12 cellular contexts compared by ENCODE assay signal in genomic region chr18:3153107-3153704, GRCh38.
DNase-seq lines count a peak whose midpoint lies in the region; ATAC-seq and TF ChIP-seq lines count a peak whose summit lies in the region.
"Had no signal": no experiment of that assay in that cellular context is flagged by ENCODE, and none has a peak within 500 bp of the region (broad histone marks: within the 10 kb centered on the region; RNA-seq: fewer than 3 reads in every experiment).

No MANE protein-coding gene starts in this region.

- no peak overlapping the region for H3K27ac ChIP-seq in Karpas-422 (ENCODE audit: low read length)
- H3K27ac ChIP-seq in right atrium auricular region = peak overlapping the region in 1 of 2 donors; percentile 20

- no peak overlapping the region for H3K9ac ChIP-seq in Karpas-422 (ENCODE audit: low read length)

- no peaks in the 10 kb centered on the region for H3K9me2 ChIP-seq in Karpas-422 (replicated peaks; ENCODE audit: insufficient read depth, low read length)

- peaks cover 49% of the 10 kb centered on the region for H3K4me1 ChIP-seq in Karpas-422 (ENCODE audit: low read length)
- peaks cover 0 to 38% of the 10 kb centered on the region in 2 donors for H3K4me1 ChIP-seq in right atrium auricular region
- H3K4me1 ChIP-seq: sigmoid colon had no signal

- H3K79me2 ChIP-seq in Karpas-422 (ENCODE audit: low read length) = no peaks in the 10 kb centered on the region

- H3K4me2 ChIP-seq in Karpas-422 (ENCODE audit: low read depth, low read length, poor library complexity, severe bottlenecking) = no peak overlapping the region

- peak overlapping the region; percentile 52 for H2AFZ ChIP-seq in Karpas-422 (ENCODE audit: low read length)

- H4K20me1 ChIP-seq in Karpas-422 (ENCODE audit: insufficient read depth, low read depth, low read length) = no peaks in the 10 kb centered on the region

- H3K4me3 ChIP-seq in Karpas-422 (ENCODE audit: low read length) (no peak overlapping the region), MG63 (no peak overlapping the region), right atrium auricular region (no peak overlapping the region)
- H3K4me3 ChIP-seq: esophagus squamous epithelium, sigmoid colon had no signal

- no peak for DNase-seq in Karpas-422
- peak; percentile 58 to 71 for DNase-seq in lung microvascular endothelial cell (ENCODE audit: low read depth in 2 of 2)
- no peak for DNase-seq in anterior cingulate cortex (lab: John Stamatoyannopoulos, UW)
- no peak for DNase-seq in MG63
- no peak for DNase-seq in right atrium auricular region (ENCODE audit: low spot score)
- no peak for DNase-seq in SHP77 treated with DMSO at 0.1 percent for 48 hours (lab: John Stamatoyannopoulos, UW)
- DNase-seq: activated CD4-positive, alpha-beta T cell treated with anti-CD3 and anti-CD28 coated beads, Interleukin-2, amount 50 U/mL, for 1 hour; esophagus squamous epithelium; NCI-H1417 treated with DMSO at 0.1 percent for 48 hours; sigmoid colon had no signal

- H3K36me3 ChIP-seq in Karpas-422 (ENCODE audit: insufficient read depth, low read length) = no peaks in the 10 kb centered on the region
- H3K36me3 ChIP-seq in MG63 = no peaks in the 10 kb centered on the region
- H3K36me3 ChIP-seq in right atrium auricular region = peaks cover 32% of the 10 kb centered on the region
- H3K36me3 ChIP-seq: esophagus squamous epithelium had no signal

- no peak for TF ChIP-seq CTCF in right atrium auricular region (IDR thresholded peaks at IDR 0.05)

- ATAC-seq in GM18870 (IDR thresholded peaks at IDR 0.05; ENCODE audit: unreplicated experiment) = peak; percentile 86
- ATAC-seq in HG02610 (IDR thresholded peaks at IDR 0.05; ENCODE audit: unreplicated experiment) = peak; percentile 69

- no peaks in the 10 kb centered on the region for H3K27me3 ChIP-seq in Karpas-422 (ENCODE audit: low read length)
- H3K27me3 ChIP-seq in MG63 = no peaks in the 10 kb centered on the region
- H3K27me3 ChIP-seq in right atrium auricular region = no peaks in the 10 kb centered on the region
- H3K27me3 ChIP-seq: esophagus squamous epithelium, sigmoid colon had no signal

- H3K9me3 ChIP-seq in Karpas-422 (ENCODE audit: low read length) (no peaks in the 10 kb centered on the region), MG63 (no peaks in the 10 kb centered on the region), right atrium auricular region (no peaks in the 10 kb centered on the region)
- H3K9me3 ChIP-seq: esophagus squamous epithelium, sigmoid colon had no signal

Comparison
In these comparisons a context has a peak if more than half of its experiments do, and no peak if none do; other contexts are left out.
1. DNase-seq: peak in lung microvascular endothelial cell (2 of 2); none in Karpas-422 (single experiment), anterior cingulate cortex (0 of 58), MG63 (single experiment), right atrium auricular region (single experiment) and SHP77 treated with DMSO at 0.1 percent for 48 hours (single experiment).